In the genomic region with DNA sequence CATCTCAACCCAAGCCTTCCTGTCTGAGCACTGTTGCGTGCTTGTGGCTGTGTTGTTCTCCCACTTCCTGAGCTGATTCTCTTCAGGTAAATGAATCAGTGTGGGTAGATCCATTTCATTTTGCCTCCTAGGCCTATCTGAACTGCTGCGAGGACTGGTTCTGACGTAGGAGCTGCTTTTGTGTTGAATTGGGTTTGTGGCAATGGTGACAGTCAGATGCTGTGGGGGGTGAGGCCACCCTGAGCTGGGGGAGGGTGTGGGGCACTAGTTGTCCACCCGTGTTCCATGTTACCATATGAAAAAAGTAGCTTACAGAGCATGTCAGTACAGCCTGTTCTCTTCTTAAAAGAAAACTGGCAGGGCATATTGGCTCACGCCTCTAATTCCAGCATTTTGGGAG, we compare ENCODE assay signal across 17 cellular contexts.
A peak's percentile ranks its signal among the peaks of the same experiment; 100 is the strongest.
DNase-seq lines count a peak whose midpoint lies in the region; ATAC-seq and TF ChIP-seq lines count a peak whose summit lies in the region.
"Had no signal": no experiment of that assay in that cellular context is flagged by ENCODE, and none has a peak within 500 bp of the region (broad histone marks: within the 10 kb centered on the region; RNA-seq: fewer than 3 reads in every experiment).

No MANE protein-coding gene starts in this region.

- CTCF ChIA-PET in activated naive CD4-positive, alpha-beta T cell treated with anti-CD3 and anti-CD28 coated beads for 36 hours (lab: Charles Lee) = interaction anchor here (1.0 to 1.4 kb wide), 4 partner anchors 20 to 231 kb away, joined by 3 to 4 read pairs (median 4); no protein-coding TSS in a partner anchor
- CTCF ChIA-PET in activated CD4-positive, alpha-beta memory T cell treated with anti-CD3 and anti-CD28 coated beads, Interleukin-2, amount 10 ng/mL, durations not matched to agents 7 days and 5 days (lab: Charles Lee) = interaction anchor here (1.3 to 1.4 kb wide), 2 partner anchors 14 to 26 kb away, joined by 3 to 6 read pairs; no protein-coding TSS in a partner anchor
- CTCF ChIA-PET in MCF 10A (lab: Yijun Ruan, JAX) = no interaction called here

- peak; percentile 54 for DNase-seq in activated naive CD4-positive, alpha-beta T cell treated with anti-CD3 and anti-CD28 coated beads for 36 hours
- DNase-seq in activated naive CD4-positive, alpha-beta T cell treated with Interleukin-2 at 50 U/mL for 16 hours = no peak
- peak; percentile 40 for DNase-seq in activated CD4-positive, alpha-beta memory T cell treated with anti-CD3 and anti-CD28 coated beads, Interleukin-2, amount 10 ng/mL, durations not matched to agents 7 days and 5 days
- DNase-seq in activated naive CD8-positive, alpha-beta T cell treated with anti-CD3 and anti-CD28 coated beads, Interleukin-2, amount 50 U/mL, for 24 hours = no peak
- DNase-seq in thoracic aorta (ENCODE audit: low spot score) = no peak
- DNase-seq in GM19240 (ENCODE audit: insufficient read length, low spot score) = no peak
- no peak for DNase-seq in MCF 10A (ENCODE audit: unreplicated experiment)
- DNase-seq: CD4-positive, alpha-beta memory T cell; DMS79 treated with DMSO at 0.1 percent for 48 hours; GOT3; KBM-7; NCI-H1048; NCI-H226; NCI-H526 had no signal

- H3K4me3 ChIP-seq in thoracic aorta = no peak overlapping the region

- BruUV-seq in MCF 10A (replicated peaks; lab: Mats Ljungman, UMichigan) = no TSS peak

- H3K4me3 Mint-ChIP-seq in activated naive CD4-positive, alpha-beta T cell treated with anti-CD3 and anti-CD28 coated beads for 36 hours = no peak overlapping the region
- H3K4me3 Mint-ChIP-seq in activated CD4-positive, alpha-beta memory T cell treated with anti-CD3 and anti-CD28 coated beads, Interleukin-2, amount 10 ng/mL, durations not matched to agents 7 days and 5 days = no peak overlapping the region
- no peak overlapping the region for H3K4me3 Mint-ChIP-seq in activated naive CD8-positive, alpha-beta T cell treated with anti-CD3 and anti-CD28 coated beads, Interleukin-2, amount 50 U/mL, for 24 hours
- H3K4me3 Mint-ChIP-seq in MCF 10A (ENCODE audit: unreplicated experiment) = no peak overlapping the region
- H3K4me3 Mint-ChIP-seq: B cell; CD4-positive, alpha-beta memory T cell had no signal

- no peaks in the 10 kb centered on the region for H3K9me3 ChIP-seq in thoracic aorta

- peaks cover 11% of the 10 kb centered on the region for H3K9me3 Mint-ChIP-seq in activated naive CD4-positive, alpha-beta T cell treated with anti-CD3 and anti-CD28 coated beads for 36 hours
- H3K9me3 Mint-ChIP-seq in activated CD4-positive, alpha-beta memory T cell treated with anti-CD3 and anti-CD28 coated beads, Interleukin-2, amount 10 ng/mL, durations not matched to agents 7 days and 5 days = peaks cover 28% of the 10 kb centered on the region
- H3K9me3 Mint-ChIP-seq in activated naive CD8-positive, alpha-beta T cell treated with anti-CD3 and anti-CD28 coated beads, Interleukin-2, amount 50 U/mL, for 24 hours = peaks cover 9% of the 10 kb centered on the region
- no peaks in the 10 kb centered on the region for H3K9me3 Mint-ChIP-seq in MCF 10A (ENCODE audit: unreplicated experiment)

- peaks cover 23% of the 10 kb centered on the region for H3K4me1 Mint-ChIP-seq in activated naive CD4-positive, alpha-beta T cell treated with anti-CD3 and anti-CD28 coated beads for 36 hours (ENCODE audit: low read depth)
- H3K4me1 Mint-ChIP-seq in activated CD4-positive, alpha-beta memory T cell treated with anti-CD3 and anti-CD28 coated beads, Interleukin-2, amount 10 ng/mL, durations not matched to agents 7 days and 5 days = peaks cover 29% of the 10 kb centered on the region
- H3K4me1 Mint-ChIP-seq in activated naive CD8-positive, alpha-beta T cell treated with anti-CD3 and anti-CD28 coated beads, Interleukin-2, amount 50 U/mL, for 24 hours = peaks cover 35% of the 10 kb centered on the region
- H3K4me1 Mint-ChIP-seq in MCF 10A (ENCODE audit: insufficient read depth, unreplicated experiment) = peaks cover 6% of the 10 kb centered on the region

- peaks cover 14% of the 10 kb centered on the region for H3K36me3 Mint-ChIP-seq in activated naive CD4-positive, alpha-beta T cell treated with anti-CD3 and anti-CD28 coated beads for 36 hours (ENCODE audit: low read depth)
- peaks cover 37% of the 10 kb centered on the region for H3K36me3 Mint-ChIP-seq in activated CD4-positive, alpha-beta memory T cell treated with anti-CD3 and anti-CD28 coated beads, Interleukin-2, amount 10 ng/mL, durations not matched to agents 7 days and 5 days (ENCODE audit: low read depth)
- peaks cover 16% of the 10 kb centered on the region for H3K36me3 Mint-ChIP-seq in activated naive CD8-positive, alpha-beta T cell treated with anti-CD3 and anti-CD28 coated beads, Interleukin-2, amount 50 U/mL, for 24 hours (ENCODE audit: low read depth)
- peaks cover 5% of the 10 kb centered on the region for H3K36me3 Mint-ChIP-seq in MCF 10A (ENCODE audit: insufficient read depth, unreplicated experiment)

- H3K27ac ChIP-seq in thoracic aorta = peak overlapping the region; percentile 61 to 71
- H3K27ac ChIP-seq: RWPE1 had no signal

- peak; percentile 83 for ATAC-seq in activated naive CD8-positive, alpha-beta T cell treated with anti-CD3 and anti-CD28 coated beads, Interleukin-2, amount 50 U/mL, for 24 hours
- peak; percentile 21 for ATAC-seq in thoracic aorta (ENCODE audit: insufficient number of reproducible peaks, low FRiP score, low read depth)
- ATAC-seq in GM19455 (IDR thresholded peaks at IDR 0.05; ENCODE audit: unreplicated experiment) = no peak

- H3K27me3 Mint-ChIP-seq in activated naive CD4-positive, alpha-beta T cell treated with anti-CD3 and anti-CD28 coated beads for 36 hours (ENCODE audit: low read depth) = no peaks in the 10 kb centered on the region
- no peaks in the 10 kb centered on the region for H3K27me3 Mint-ChIP-seq in activated CD4-positive, alpha-beta memory T cell treated with anti-CD3 and anti-CD28 coated beads, Interleukin-2, amount 10 ng/mL, durations not matched to agents 7 days and 5 days
- no peaks in the 10 kb centered on the region for H3K27me3 Mint-ChIP-seq in activated naive CD8-positive, alpha-beta T cell treated with anti-CD3 and anti-CD28 coated beads, Interleukin-2, amount 50 U/mL, for 24 hours
- no peaks in the 10 kb centered on the region for H3K27me3 Mint-ChIP-seq in MCF 10A (ENCODE audit: insufficient read depth, unreplicated experiment)
- H3K27me3 Mint-ChIP-seq: B cell; CD4-positive, alpha-beta memory T cell had no signal

- POLR2A ChIA-PET in activated CD4-positive, alpha-beta memory T cell treated with anti-CD3 and anti-CD28 coated beads, Interleukin-2, amount 10 ng/mL, durations not matched to agents 7 days and 5 days (lab: Charles Lee) = interaction anchor here (0.8 to 1.4 kb wide), 3 partner anchors 26 to 222 kb away, joined by 3 to 4 read pairs (median 3); no protein-coding TSS in a partner anchor
- POLR2A ChIA-PET in MCF 10A (lab: Yijun Ruan, JAX) = no interaction called here

- intact Hi-C loops in activated naive CD4-positive, alpha-beta T cell treated with anti-CD3 and anti-CD28 coated beads for 36 hours (cut with micrococcal nuclease) = loop anchor here (2.0 kb wide), 1 partner anchor 26 kb away; no protein-coding TSS in a partner anchor
- intact Hi-C loops in MCF 10A (cut with micrococcal nuclease) = no loop called here

- H3K4me1 ChIP-seq in thoracic aorta (ENCODE audit: control insufficient read depth in 1 of 2, low read depth in 2 of 2) = peaks cover 14 to 59% of the 10 kb centered on the region in 2 donors

- H3K36me3 ChIP-seq in thoracic aorta = no peaks in the 10 kb centered on the region

- TF ChIP-seq CTCF in thoracic aorta (IDR thresholded peaks at IDR 0.05) = no peak
- no peak for TF ChIP-seq CTCF in MCF 10A (IDR thresholded peaks at IDR 0.05; ENCODE audit: unreplicated experiment)

- no peaks in the 10 kb centered on the region for H3K27me3 ChIP-seq in thoracic aorta (replicated peaks; ENCODE audit: insufficient read depth)

- peak overlapping the region; percentile 76 for H3K27ac Mint-ChIP-seq in activated naive CD4-positive, alpha-beta T cell treated with anti-CD3 and anti-CD28 coated beads for 36 hours
- peak overlapping the region; percentile 63 for H3K27ac Mint-ChIP-seq in activated CD4-positive, alpha-beta memory T cell treated with anti-CD3 and anti-CD28 coated beads, Interleukin-2, amount 10 ng/mL, durations not matched to agents 7 days and 5 days
- peak overlapping the region; percentile 59 for H3K27ac Mint-ChIP-seq in activated naive CD8-positive, alpha-beta T cell treated with anti-CD3 and anti-CD28 coated beads, Interleukin-2, amount 50 U/mL, for 24 hours
- H3K27ac Mint-ChIP-seq in MCF 10A (ENCODE audit: low read depth, unreplicated experiment) = no peak overlapping the region
- H3K27ac Mint-ChIP-seq: B cell; CD4-positive, alpha-beta memory T cell had no signal

Comparison
In these comparisons a context has a peak if more than half of its experiments do, and no peak if none do; other contexts are left out.
1. DNase-seq: peak in activated naive CD4-positive, alpha-beta T cell treated with anti-CD3 and anti-CD28 coated beads for 36 hours (single experiment) and activated CD4-positive, alpha-beta memory T cell treated with anti-CD3 and anti-CD28 coated beads, Interleukin-2, amount 10 ng/mL, durations not matched to agents 7 days and 5 days (single experiment); none in activated naive CD4-positive, alpha-beta T cell treated with Interleukin-2 at 50 U/mL for 16 hours (single experiment), activated naive CD8-positive, alpha-beta T cell treated with anti-CD3 and anti-CD28 coated beads, Interleukin-2, amount 50 U/mL, for 24 hours (single experiment), thoracic aorta (single experiment), GM19240 (single experiment) and MCF 10A (single experiment).